8 cellular contexts compared by ENCODE assay signal in genomic region chr1:221263831-221264767, GRCh38.
DNase-seq lines count a peak whose midpoint lies in the region; TF ChIP-seq lines count a peak whose summit lies in the region.

No MANE protein-coding gene starts in this region.

- TF ChIP-seq CTCF in LNCAP (IDR thresholded peaks at IDR 0.05) (peak; percentile 42; the same call in 1 of the 2 replicates), mammary epithelial cell (conservative IDR thresholded peaks at IDR 0.05 in 1 of 2, IDR thresholded peaks at IDR 0.05 in 1 of 2; ENCODE audit: extremely low read depth in 1 of 2, insufficient read depth in 1 of 2, low read depth in 1 of 2, low read length in 2 of 2) (peak; percentile 66 to 75), kidney epithelial cell (IDR thresholded peaks at IDR 0.05; ENCODE audit: insufficient read depth, low read length, poor library complexity, severe bottlenecking) (peak; percentile 48)

- H4K20me1 ChIP-seq in mammary epithelial cell (ENCODE audit: insufficient read depth, low read length): no peaks in the 10 kb centered on the region

- no peak overlapping the region for H3K27ac ChIP-seq in mammary epithelial cell (ENCODE audit: insufficient read depth, low read depth, low read length)

- H2AFZ ChIP-seq in mammary epithelial cell (ENCODE audit: low read depth, low read length): peak overlapping the region; percentile 87

- no peaks in the 10 kb centered on the region for H3K4me1 ChIP-seq in mammary epithelial cell (ENCODE audit: insufficient read depth, low read length)

- no peak overlapping the region for H3K9ac ChIP-seq in mammary epithelial cell (ENCODE audit: insufficient read depth, low read length)

- in situ Hi-C loops in mammary epithelial cell (cut with MboI; ENCODE audit: low sequenced_read_pairs in 2 of 2): loop anchor here (10.0 kb wide), 1 partner anchor 171 kb away; no protein-coding TSS in a partner anchor

- H3K27me3 ChIP-seq in mammary epithelial cell (ENCODE audit: insufficient read depth, low read length) (peaks cover 2% of the 10 kb centered on the region), kidney epithelial cell (ENCODE audit: control insufficient read depth, insufficient read depth, low read length) (no peaks in the 10 kb centered on the region)

- WGBS in mammary epithelial cell (ENCODE audit: low coverage, missing lambda C conversion rate): 75% methylated on average over 9 of the region's 9 CpGs

- peak; percentile 5 for DNase-seq in activated T-cell treated with anti-CD3 and anti-CD28 coated beads for 1 hour (ENCODE audit: low read depth)
- DNase-seq in activated T-cell treated with anti-CD3 and anti-CD28 coated beads, Interleukin-2, amount 50 U/mL, for 1 hour: no peak
- peak; percentile 89 for DNase-seq in H4 (ENCODE audit: low spot score)
- peak; percentile 23 for DNase-seq in SHP77 treated with DMSO at 0.1 percent for 48 hours (lab: John Stamatoyannopoulos, UW)
- DNase-seq in mammary epithelial cell: peak; percentile 61
- DNase-seq in kidney epithelial cell (ENCODE audit: low read depth): peak; percentile 59
- peak; percentile 5 to 7 for DNase-seq in stimulated activated CD4-positive, alpha-beta T cell treated with anti-CD3 and anti-CD28 coated beads, Interleukin-4, amount 100 ng/mL, for 4 hours

- H3K36me3 ChIP-seq in mammary epithelial cell (ENCODE audit: insufficient read depth, low read length) (no peaks in the 10 kb centered on the region), kidney epithelial cell (ENCODE audit: control insufficient read depth, insufficient read depth, low read length) (no peaks in the 10 kb centered on the region)

- H3K4me3 ChIP-seq in mammary epithelial cell (replicated peaks in 1 of 3; ENCODE audit: insufficient read depth in 1 of 3, low read depth in 2 of 3, low read length in 3 of 3): no peak overlapping the region
- H3K4me3 ChIP-seq in kidney epithelial cell (ENCODE audit: low read depth, low read length): no peak overlapping the region

- no peaks in the 10 kb centered on the region for H3K79me2 ChIP-seq in mammary epithelial cell (ENCODE audit: insufficient read depth, low read length)

- BruUV-seq in mammary epithelial cell (replicated peaks; lab: Mats Ljungman, UMichigan): no TSS peak

- no peaks in the 10 kb centered on the region for H3K9me3 ChIP-seq in mammary epithelial cell (replicated peaks; ENCODE audit: insufficient read depth, low read length)

- dilution Hi-C loops in mammary epithelial cell (cut with HindIII; ENCODE audit: low sequenced_read_pairs): loop anchor here (5.0 kb wide), 1 partner anchor 173 kb away; no protein-coding TSS in a partner anchor

- no peak overlapping the region for H3K4me2 ChIP-seq in mammary epithelial cell (ENCODE audit: insufficient read depth, low read depth, low read length)

- intact Hi-C loops in mammary epithelial cell (cut with micrococcal nuclease): loop anchor here (1.0 to 10.0 kb wide), 4 partner anchors 171 to 1193 kb away; partner anchors contain the start of gene DUSP10

- CTCF ChIA-PET in mammary epithelial cell (lab: Charles Lee; ENCODE audit: low non-redundant PET): interaction anchor here (0.5 to 1.8 kb wide), 8 partner anchors 41 to 1191 kb away, joined by 3 to 42 read pairs (median 4); no protein-coding TSS in a partner anchor
